Comparison of ENCODE assay signal across 10 cellular contexts in genomic region chr1:207883104-207883651, GRCh38. TPM values are rescaled to one million over a fixed set of nuclear protein-coding genes. Genes with fewer than 3 reads are reported as not detected.
DNase-seq lines count a peak whose midpoint lies in the region; ATAC-seq and TF ChIP-seq lines count a peak whose summit lies in the region.
"Had no signal": no experiment of that assay in that cellular context is flagged by ENCODE, and none has a peak within 500 bp of the region (broad histone marks: within the 10 kb centered on the region; RNA-seq: fewer than 3 reads in every experiment).

No MANE protein-coding gene starts in this region.

- peaks cover 26% of the 10 kb centered on the region for H3K4me1 ChIP-seq in CD8-positive, alpha-beta T cell (ENCODE audit: insufficient read depth, low read length)
- peaks cover 0 to 56% (median 13%) of the 10 kb centered on the region in 3 donors for H3K4me1 ChIP-seq in esophagus squamous epithelium
- no peaks in the 10 kb centered on the region for H3K4me1 ChIP-seq in mammary epithelial cell (ENCODE audit: insufficient read depth, low read length)

- H3K9ac ChIP-seq in mammary epithelial cell (ENCODE audit: insufficient read depth, low read length), result no peak overlapping the region

- peaks cover 37% of the 10 kb centered on the region for H3K4me1 Mint-ChIP-seq in CD8-positive, alpha-beta T cell (ENCODE audit: low read depth)

- BruUV-seq in mammary epithelial cell (replicated peaks; lab: Mats Ljungman, UMichigan), result no TSS peak

- no peak for TF ChIP-seq POLR2A in esophagus squamous epithelium (IDR thresholded peaks at IDR 0.05)

- no peak for TF ChIP-seq CTCF in CD8-positive, alpha-beta T cell (IDR thresholded peaks at IDR 0.05)
- TF ChIP-seq CTCF in esophagus squamous epithelium (IDR thresholded peaks at IDR 0.05) (no peak), mammary epithelial cell (conservative IDR thresholded peaks at IDR 0.05 in 1 of 2, IDR thresholded peaks at IDR 0.05 in 1 of 2; ENCODE audit: extremely low read depth in 1 of 2, insufficient read depth in 1 of 2, low read depth in 1 of 2, low read length in 2 of 2) (no peak)

- dilution Hi-C loops in mammary epithelial cell (cut with HindIII; ENCODE audit: low sequenced_read_pairs), result loop anchor here (5.0 kb wide), 1 partner anchor 74 kb away; no protein-coding TSS in a partner anchor

- no peaks in the 10 kb centered on the region for H3K36me3 ChIP-seq in CD8-positive, alpha-beta T cell (ENCODE audit: insufficient read depth, low read length)
- H3K36me3 ChIP-seq in esophagus squamous epithelium, result no peaks in the 10 kb centered on the region
- no peaks in the 10 kb centered on the region for H3K36me3 ChIP-seq in mammary epithelial cell (ENCODE audit: insufficient read depth, low read length)

- peak overlapping the region; percentile 71 for H3K27ac ChIP-seq in CD8-positive, alpha-beta T cell (ENCODE audit: low read depth, low read length)
- peak overlapping the region in 3 of 4 donors; percentile 43 to 82 (median 64) for H3K27ac ChIP-seq in esophagus squamous epithelium
- H3K27ac ChIP-seq in mammary epithelial cell (ENCODE audit: insufficient read depth, low read depth, low read length), result no peak overlapping the region

- CTCF ChIA-PET in CD8-positive, alpha-beta T cell (lab: Charles Lee), result interaction anchor here (1.2 to 9.5 kb wide), 10 partner anchors 11 to 113 kb away, joined by 3 to 189 read pairs (median 17); no protein-coding TSS in a partner anchor
- CTCF ChIA-PET in mammary epithelial cell (lab: Charles Lee; ENCODE audit: low non-redundant PET), result interaction anchor here (0.6 kb wide), 1 partner anchor 80 kb away, joined by 3 read pairs; no protein-coding TSS in a partner anchor

- H3K27me3 ChIP-seq in CD8-positive, alpha-beta T cell (ENCODE audit: insufficient read depth, low read length), result no peaks in the 10 kb centered on the region
- H3K27me3 ChIP-seq in esophagus squamous epithelium (no peaks in the 10 kb centered on the region), mammary epithelial cell (ENCODE audit: insufficient read depth, low read length) (no peaks in the 10 kb centered on the region)

- H3K27ac Mint-ChIP-seq in CD8-positive, alpha-beta T cell, result peak overlapping the region; percentile 96
- H3K27ac Mint-ChIP-seq: nephron had no signal

- WGBS in esophagus squamous epithelium, 2 donors, result 37 to 39% methylated on average over 5 of the region's 5 CpGs
- WGBS in mammary epithelial cell (ENCODE audit: low coverage, missing lambda C conversion rate), result 71% methylated on average over 5 of the region's 5 CpGs

- no peaks in the 10 kb centered on the region for H3K9me3 Mint-ChIP-seq in CD8-positive, alpha-beta T cell
- H3K9me3 Mint-ChIP-seq: nephron had no signal

- intact Hi-C loops in CD8-positive, alpha-beta T cell (cut with DNase I, micrococcal nuclease), result loop anchor here in 1 of 2 experiments (1.0 kb wide), 1 partner anchor 10 kb away; no protein-coding TSS in a partner anchor
- intact Hi-C loops in esophagus squamous epithelium (cut with DNase I) (no loop called here), mammary epithelial cell (cut with micrococcal nuclease) (no loop called here)

- no peaks in the 10 kb centered on the region for H4K20me1 ChIP-seq in mammary epithelial cell (ENCODE audit: insufficient read depth, low read length)

- POLR2A ChIA-PET in CD8-positive, alpha-beta T cell (lab: Charles Lee), result interaction anchor here (0.8 to 5.4 kb wide), 6 partner anchors 9 to 80 kb away, joined by 3 to 43 read pairs (median 8); no protein-coding TSS in a partner anchor

- H2AFZ ChIP-seq in mammary epithelial cell (ENCODE audit: low read depth, low read length), result no peak overlapping the region

- DNase-seq in CD8-positive, alpha-beta T cell, result no peak
- DNase-seq in esophagus squamous epithelium (lab: John Stamatoyannopoulos, UW) (no peak), DMS79 (lab: John Stamatoyannopoulos, UW) (no peak), T1000 (lab: John Stamatoyannopoulos, UW) (no peak), mammary epithelial cell (no peak)
- DNase-seq in stimulated activated CD4-positive, alpha-beta T cell treated with anti-CD3 and anti-CD28 coated beads, Interleukin-4, amount 100 ng/mL, for 1 hour, result no peak

- H3K4me3 ChIP-seq in CD8-positive, alpha-beta T cell (ENCODE audit: low read depth, low read length), result peak overlapping the region; percentile 51
- H3K4me3 ChIP-seq in esophagus squamous epithelium (peak overlapping the region in 2 of 4 donors; percentile 8 to 24), mammary epithelial cell (replicated peaks in 1 of 3; ENCODE audit: insufficient read depth in 1 of 3, low read depth in 2 of 3, low read length in 3 of 3) (no peak overlapping the region)

- in situ Hi-C loops in mammary epithelial cell (cut with MboI; ENCODE audit: low sequenced_read_pairs in 2 of 2), result loop anchor here in 1 of 2 donors (5.0 kb wide), 1 partner anchor 84 kb away; no protein-coding TSS in a partner anchor

- H3K36me3 Mint-ChIP-seq in CD8-positive, alpha-beta T cell, result no peaks in the 10 kb centered on the region

- H3K4me3 Mint-ChIP-seq in CD8-positive, alpha-beta T cell, result peak overlapping the region; percentile 86
- H3K4me3 Mint-ChIP-seq: nephron had no signal

- no peaks in the 10 kb centered on the region for H3K79me2 ChIP-seq in mammary epithelial cell (ENCODE audit: insufficient read depth, low read length)

- peaks cover 3% of the 10 kb centered on the region for H3K27me3 Mint-ChIP-seq in CD8-positive, alpha-beta T cell (ENCODE audit: low read depth)

- peak; percentile 75 for ATAC-seq in CD8-positive, alpha-beta T cell
- ATAC-seq in GM19463 (IDR thresholded peaks at IDR 0.05; ENCODE audit: unreplicated experiment) (peak; percentile 64), HG03439 (IDR thresholded peaks at IDR 0.05; ENCODE audit: unreplicated experiment) (peak; percentile 53)

- H3K4me2 ChIP-seq in mammary epithelial cell (ENCODE audit: insufficient read depth, low read depth, low read length), result no peak overlapping the region

- H3K9me3 ChIP-seq in CD8-positive, alpha-beta T cell (ENCODE audit: low read length), result no peaks in the 10 kb centered on the region
- no peaks in the 10 kb centered on the region for H3K9me3 ChIP-seq in esophagus squamous epithelium
- no peaks in the 10 kb centered on the region for H3K9me3 ChIP-seq in mammary epithelial cell (replicated peaks; ENCODE audit: insufficient read depth, low read length)

RNA-seq across cellular contexts. Expression of gene CD34, which starts 27.7 kb away (rescaled TPM):
- not detected for total RNA-seq in CD8-positive, alpha-beta T cell
- total RNA-seq in esophagus squamous epithelium (10 to 100 TPM in 2 of 4 donors, 1 to 10 TPM in 2; 1.3 to 32.2 (median 11.0) TPM), mammary epithelial cell (not detected)
- polyA plus RNA-seq in mammary epithelial cell, result 0.02 TPM
- not detected for polyA minus RNA-seq in mammary epithelial cell
- total RNA-seq: epithelial cell of proximal tubule had no signal
